ENCODE assay signal across 8 cellular contexts in the genomic region with DNA sequence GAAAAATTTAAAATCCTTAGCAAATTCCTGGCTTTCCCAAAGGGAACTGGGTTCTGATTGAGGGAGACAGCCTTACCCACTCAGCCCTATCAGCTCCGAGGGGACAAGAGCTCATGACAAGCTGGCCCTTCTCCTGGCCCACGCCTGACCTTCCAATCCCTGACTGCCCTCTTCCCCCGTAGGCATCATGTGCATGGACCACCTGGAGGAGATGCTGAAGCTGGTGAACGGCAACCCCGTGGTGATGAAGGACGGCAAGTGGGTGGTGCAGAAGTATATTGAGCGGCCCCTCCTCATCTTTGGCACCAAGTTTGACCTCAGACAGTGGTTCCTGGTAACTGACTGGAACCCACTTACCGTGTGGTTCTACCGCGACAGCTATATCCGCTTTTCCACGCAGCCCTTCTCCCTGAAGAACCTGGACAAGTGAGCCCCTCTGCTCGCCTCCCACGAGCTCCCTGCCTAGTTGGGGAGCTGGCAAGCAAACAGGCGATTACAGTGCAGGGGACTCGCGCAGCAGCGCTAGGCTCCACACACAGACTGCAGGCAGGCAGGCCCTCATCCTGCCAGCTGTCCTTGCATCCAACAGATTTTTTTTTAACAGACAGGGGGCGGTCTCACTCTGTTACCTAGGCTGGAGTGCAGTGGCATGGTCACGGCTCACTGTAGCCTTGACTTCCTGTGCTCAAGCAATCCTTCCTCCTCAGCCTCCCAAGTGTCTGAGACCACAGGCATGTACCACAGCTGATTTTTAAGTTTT. TPM values are rescaled to one million over a fixed set of nuclear protein-coding genes. Genes with fewer than 3 reads are reported as not detected.
DNase-seq lines count a peak whose midpoint lies in the region; ATAC-seq and TF ChIP-seq lines count a peak whose summit lies in the region.
"Had no signal": no experiment of that assay in that cellular context is flagged by ENCODE, and none has a peak within 500 bp of the region (broad histone marks: within the 10 kb centered on the region; RNA-seq: fewer than 3 reads in every experiment).

No MANE protein-coding gene starts in this region.

- TF ChIP-seq CTCF in GM12875 (IDR thresholded peaks at IDR 0.05; ENCODE audit: borderline replicate concordance, insufficient read depth, low read depth, low read length), result peak; percentile 32
- TF ChIP-seq CTCF in body of pancreas (IDR thresholded peaks at IDR 0.05), result peak in 5 of 7 experiments; percentile 10 to 45 (median 27)
- peak; percentile 53 for TF ChIP-seq CTCF in neural crest cell (conservative IDR thresholded peaks at IDR 0.05)
- no peak for TF ChIP-seq CTCF in lower leg skin (IDR thresholded peaks at IDR 0.05)

- no peak overlapping the region for H3K27ac ChIP-seq in body of pancreas
- H3K27ac ChIP-seq: heart left ventricle had no signal

- 72 to 74% methylated on average over 7 to 20 of the region's 20 CpGs for WGBS in body of pancreas, 2 donors
- WGBS in lower leg skin, 2 donors, result 80 to 89% methylated on average over 20 of the region's 20 CpGs

- H3K4me1 Mint-ChIP-seq in neural crest cell, result no peaks in the 10 kb centered on the region
- peaks cover 2% of the 10 kb centered on the region for H3K4me1 Mint-ChIP-seq in T-helper 2 cell treated with Interferon-gamma antibody and Interleukin-4, amounts not matched to agents 5 μg/mL and 100 μg/mL, for 36 hours (ENCODE audit: low read depth)

- H3K9me3 Mint-ChIP-seq in neural crest cell, result no peaks in the 10 kb centered on the region
- no peaks in the 10 kb centered on the region for H3K9me3 Mint-ChIP-seq in T-helper 2 cell treated with Interferon-gamma antibody and Interleukin-4, amounts not matched to agents 5 μg/mL and 100 μg/mL, for 36 hours

- no peaks in the 10 kb centered on the region for H3K4me1 ChIP-seq in body of pancreas
- H3K4me1 ChIP-seq: heart left ventricle had no signal

- H3K27me3 Mint-ChIP-seq in neural crest cell (ENCODE audit: low read depth), result no peaks in the 10 kb centered on the region
- H3K27me3 Mint-ChIP-seq in T-helper 2 cell treated with Interferon-gamma antibody and Interleukin-4, amounts not matched to agents 5 μg/mL and 100 μg/mL, for 36 hours (ENCODE audit: low read depth), result no peaks in the 10 kb centered on the region

- H3K4me3 Mint-ChIP-seq in neural crest cell, result no peak overlapping the region
- H3K4me3 Mint-ChIP-seq in T-helper 2 cell treated with Interferon-gamma antibody and Interleukin-4, amounts not matched to agents 5 μg/mL and 100 μg/mL, for 36 hours, result no peak overlapping the region

- no peaks in the 10 kb centered on the region for H3K36me3 Mint-ChIP-seq in neural crest cell (ENCODE audit: low read depth)
- H3K36me3 Mint-ChIP-seq in T-helper 2 cell treated with Interferon-gamma antibody and Interleukin-4, amounts not matched to agents 5 μg/mL and 100 μg/mL, for 36 hours (ENCODE audit: low read depth), result peaks cover 20% of the 10 kb centered on the region

- H3K9me3 ChIP-seq in body of pancreas, result no peaks in the 10 kb centered on the region
- H3K9me3 ChIP-seq: heart left ventricle had no signal

- ATAC-seq in body of pancreas (peak; percentile 70), GM21529 (IDR thresholded peaks at IDR 0.05; ENCODE audit: unreplicated experiment) (no peak)

- no peak overlapping the region for H3K4me3 ChIP-seq in GM12875 (ENCODE audit: low read depth, low read length)
- H3K4me3 ChIP-seq in body of pancreas, result no peak overlapping the region
- H3K4me3 ChIP-seq in lower leg skin (ENCODE audit: low read depth, poor library complexity, severe bottlenecking), result no peak overlapping the region
- H3K4me3 ChIP-seq: heart left ventricle had no signal

- intact Hi-C loops in body of pancreas (cut with DNase I) (no loop called here), lower leg skin (cut with DNase I; ENCODE audit: low total_unique reads) (no loop called here)

- H3K27me3 ChIP-seq in body of pancreas, result no peaks in the 10 kb centered on the region
- H3K27me3 ChIP-seq: heart left ventricle had no signal

- no peak overlapping the region for H3K27ac Mint-ChIP-seq in neural crest cell (ENCODE audit: unreplicated experiment)
- H3K27ac Mint-ChIP-seq in T-helper 2 cell treated with Interferon-gamma antibody and Interleukin-4, amounts not matched to agents 5 μg/mL and 100 μg/mL, for 36 hours, result no peak overlapping the region

- no peaks in the 10 kb centered on the region for H3K36me3 ChIP-seq in body of pancreas (replicated peaks in 1 of 2; ENCODE audit: insufficient read depth in 1 of 2, low read depth in 2 of 2)

- DNase-seq in NCI-H1694 treated with DMSO at 0.1 percent for 48 hours (lab: John Stamatoyannopoulos, UW) (peak; percentile 3), body of pancreas (peak in 3 of 4 donors; percentile 32 to 41 (median 38)), neural crest cell (ENCODE audit: low read depth, low spot score) (no peak), lower leg skin (ENCODE audit: low spot score in 2 of 2) (no peak)
- no peak for DNase-seq in T-helper 2 cell treated with Interferon-gamma antibody and Interleukin-4, amounts not matched to agents 5 μg/mL and 100 μg/mL, for 36 hours (ENCODE audit: low spot score)

- no peak for TF ChIP-seq POLR2A in body of pancreas (IDR thresholded peaks at IDR 0.05)
- no peak for TF ChIP-seq POLR2A in lower leg skin (IDR thresholded peaks at IDR 0.05)

RNA-seq across cellular contexts. Expression of a gene that starts 16.8 kb away (rescaled TPM):
- total RNA-seq in body of pancreas (10 to 100 TPM; 31.6 to 51.4 TPM), neural crest cell (55.2 and 58.0 TPM in 2 replicates), lower leg skin (10 to 100 TPM; 44.4 to 57.1 (median 50.7) TPM)

RNA-seq across cellular contexts. Expression of a gene that starts 16.9 kb away (rescaled TPM):
- total RNA-seq in body of pancreas, result 10 to 100 TPM; 24.1 to 88.0 TPM
- 28.3 and 31.0 TPM in 2 replicates for total RNA-seq in neural crest cell
- 10 to 100 TPM; 34.9 to 93.9 (median 54.3) TPM for total RNA-seq in lower leg skin

RNA-seq across cellular contexts. Expression of a gene that starts 34.1 kb away (rescaled TPM):
- total RNA-seq in body of pancreas (10 to 100 TPM; 33.6 to 57.1 TPM), neural crest cell (147 and 156 TPM in 2 replicates), lower leg skin (100 to 1,000 TPM in 3 of 4 donors, 10 to 100 TPM in 1; 89.6 to 151 (median 107) TPM)

RNA-seq across cellular contexts. Expression of a gene that starts 34.7 kb away (rescaled TPM):
- total RNA-seq in body of pancreas, result 10 to 100 TPM; 37.4 to 37.6 TPM
- total RNA-seq in neural crest cell, result 70.0 and 73.2 TPM in 2 replicates
- total RNA-seq in lower leg skin, result 10 to 100 TPM; 42.1 to 53.2 (median 47.0) TPM

RNA-seq across cellular contexts. Expression of a gene that starts 53.1 kb away (rescaled TPM):
- 100 to 1,000 TPM in 1 of 2 donors, 1 to 10 TPM in 1; 6.5 to 134 TPM for total RNA-seq in body of pancreas
- not detected in 2 replicates for total RNA-seq in neural crest cell
- 10 to 100 TPM in 2 of 4 donors, 1 to 10 TPM in 2; 2.8 to 23.7 (median 9.0) TPM for total RNA-seq in lower leg skin

Comparison
In these comparisons a context has a peak if more than half of its experiments do, and no peak if none do; other contexts are left out.
1. CTCF ChIP-seq: peak in GM12875 (single experiment), body of pancreas (5 of 7) and neural crest cell (single experiment); none in lower leg skin (0 of 3).
2. DNase-seq: peak in NCI-H1694 treated with DMSO at 0.1 percent for 48 hours (single experiment) and body of pancreas (3 of 4); none in neural crest cell (single experiment), T-helper 2 cell treated with Interferon-gamma antibody and Interleukin-4, amounts not matched to agents 5 μg/mL and 100 μg/mL, for 36 hours (single experiment) and lower leg skin (0 of 2).